15 cellular contexts compared by ENCODE assay signal in the genomic region with DNA sequence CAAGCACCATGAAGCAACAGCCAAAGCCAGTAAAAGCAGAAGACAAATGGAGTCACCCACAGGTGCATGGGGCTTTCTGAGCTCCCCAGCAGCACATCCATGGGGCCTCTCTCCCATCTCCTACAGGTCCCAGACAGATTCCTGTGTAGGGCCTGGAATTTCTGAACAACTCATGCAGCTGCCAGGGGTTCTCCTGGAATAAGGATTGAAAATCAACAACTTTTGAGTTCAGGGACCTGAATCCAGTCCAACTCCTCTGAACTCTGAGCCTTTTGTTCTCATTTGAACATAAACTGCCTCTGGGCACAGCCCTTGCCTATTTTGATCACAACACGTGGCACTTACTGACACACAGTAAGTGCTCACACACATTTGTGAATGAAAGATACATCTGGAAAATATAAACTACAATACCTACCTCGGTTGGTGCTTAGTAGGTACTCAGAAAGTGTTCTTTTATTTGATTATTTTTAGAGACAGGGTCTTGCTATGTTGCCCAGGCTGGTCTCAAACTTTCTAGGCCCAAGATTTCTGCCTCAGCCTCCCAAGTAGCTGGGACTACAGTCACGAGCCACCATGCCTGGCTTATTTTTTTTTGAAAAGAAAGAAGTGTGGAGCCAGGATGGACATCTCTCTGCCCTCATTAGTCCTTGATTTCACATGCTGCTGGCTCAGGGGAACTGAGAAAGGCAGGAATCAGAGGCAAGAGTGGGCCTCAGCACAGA. TPM values are rescaled to one million over a fixed set of nuclear protein-coding genes. Genes with fewer than 3 reads are reported as not detected.
DNase-seq lines count a peak whose midpoint lies in the region; ATAC-seq and TF ChIP-seq lines count a peak whose summit lies in the region.
"Had no signal": no experiment of that assay in that cellular context is flagged by ENCODE, and none has a peak within 500 bp of the region (broad histone marks: within the 10 kb centered on the region; RNA-seq: fewer than 3 reads in every experiment).

No MANE protein-coding gene starts in this region.

- 44% methylated on average over 3 of the region's 3 CpGs for WGBS in right lobe of liver (ENCODE audit: insufficient coverage, low coverage, low lambda C conversion rate, missing lambda C conversion rate)

- H3K27ac ChIP-seq in cingulate gyrus (ENCODE audit: low read depth, low read length): peak overlapping the region; percentile 74
- H3K27ac ChIP-seq in right lobe of liver: peak overlapping the region in 2 of 3 donors; percentile 62 to 63
- peak overlapping the region; percentile 64 to 72 for H3K27ac ChIP-seq in thoracic aorta
- no peak overlapping the region for H3K27ac ChIP-seq in WERI-Rb-1
- H3K27ac ChIP-seq: 22Rv1 had no signal

- H3K36me3 ChIP-seq in right lobe of liver (no peaks in the 10 kb centered on the region), thoracic aorta (no peaks in the 10 kb centered on the region), WERI-Rb-1 (no peaks in the 10 kb centered on the region)

- intact Hi-C loops in right lobe of liver (cut with DNase I): no loop called here

- no peaks in the 10 kb centered on the region for H3K27me3 ChIP-seq in right lobe of liver
- H3K27me3 ChIP-seq in thoracic aorta (replicated peaks; ENCODE audit: insufficient read depth): no peaks in the 10 kb centered on the region
- H3K27me3 ChIP-seq in WERI-Rb-1 (ENCODE audit: insufficient read depth, low read depth, severe bottlenecking): no peaks in the 10 kb centered on the region
- H3K27me3 ChIP-seq: spleen had no signal

- no peak for TF ChIP-seq CTCF in right lobe of liver (IDR thresholded peaks at IDR 0.05)
- no peak for TF ChIP-seq CTCF in thoracic aorta (IDR thresholded peaks at IDR 0.05)
- TF ChIP-seq CTCF in WERI-Rb-1 (IDR thresholded peaks at IDR 0.05; ENCODE audit: low read depth, low read length): no peak

- no peak for TF ChIP-seq POLR2A in right lobe of liver (IDR thresholded peaks at IDR 0.05)

- peak; percentile 24 for DNase-seq in NCI-H345 (lab: John Stamatoyannopoulos, UW)
- no peak for DNase-seq in NCI-H345 treated with DMSO at 0.1 percent for 48 hours (lab: John Stamatoyannopoulos, UW; ENCODE audit: unreplicated experiment)
- peak in 1 of 3 donors; percentile 72 for DNase-seq in right lobe of liver
- DNase-seq in thoracic aorta (ENCODE audit: low spot score): no peak
- no peak for DNase-seq in NCI-H510A treated with DMSO at 0.1 percent for 48 hours (lab: John Stamatoyannopoulos, UW)
- no peak for DNase-seq in WERI-Rb-1
- DNase-seq: activated gamma-delta T cell, Kasumi-1, NCI-H2171, spleen had no signal

- peaks cover 0 to 37% (median 10%) of the 10 kb centered on the region in 4 donors for H3K4me1 ChIP-seq in right lobe of liver
- H3K4me1 ChIP-seq in thoracic aorta (ENCODE audit: control insufficient read depth in 1 of 2, low read depth in 2 of 2): peaks cover 23 to 44% of the 10 kb centered on the region in 2 donors

- H3K4me3 ChIP-seq in right lobe of liver (no peak overlapping the region), thoracic aorta (no peak overlapping the region), WERI-Rb-1 (ENCODE audit: low read depth, low read length) (no peak overlapping the region)
- H3K4me3 ChIP-seq: spleen had no signal

- no peaks in the 10 kb centered on the region for H3K9me3 ChIP-seq in right lobe of liver
- H3K9me3 ChIP-seq in thoracic aorta: no peaks in the 10 kb centered on the region
- H3K9me3 ChIP-seq in WERI-Rb-1 (ENCODE audit: severe bottlenecking): peaks cover 7% of the 10 kb centered on the region
- H3K9me3 ChIP-seq: spleen had no signal

- ATAC-seq in right lobe of liver (peak; percentile 80 to 85 (median 81)), thoracic aorta (ENCODE audit: insufficient number of reproducible peaks, low FRiP score, low read depth) (no peak), GM18858 (IDR thresholded peaks at IDR 0.05; ENCODE audit: unreplicated experiment) (no peak)
- ATAC-seq: HCT116, WTC11 had no signal

RNA-seq across cellular contexts. Expression of a gene that starts 27.1 kb away (rescaled TPM):
- total RNA-seq in right lobe of liver: 10 to 100 TPM in 1 of 6 experiments, 1 to 10 TPM in 5; 3.7 to 11.6 (median 5.0) TPM
- 10 to 100 TPM; 29.5 to 43.4 TPM for total RNA-seq in thoracic aorta

RNA-seq across cellular contexts. Expression of a gene that starts 45.5 kb away (rescaled TPM):
- total RNA-seq in right lobe of liver (10 to 100 TPM; 31.4 to 48.5 (median 40.2) TPM), thoracic aorta (10 to 100 TPM; 19.6 to 22.9 TPM)

Comparison
In these comparisons a context has a peak if more than half of its experiments do, and no peak if none do; other contexts are left out.
1. ATAC-seq: peak in right lobe of liver (4 of 4); none in thoracic aorta (single experiment) and GM18858 (single experiment).